ENCODE assay signal across 8 cellular contexts in genomic region chr20:59955131-59955796, GRCh38. TPM values are rescaled to one million over a fixed set of nuclear protein-coding genes. Genes with fewer than 3 reads are reported as not detected.
A peak's percentile ranks its signal among the peaks of the same experiment; 100 is the strongest.
DNase-seq lines count a peak whose midpoint lies in the region; ATAC-seq, FAIRE-seq and TF ChIP-seq lines count a peak whose summit lies in the region.

No MANE protein-coding gene starts in this region.

- H3K4me1 Mint-ChIP-seq in CD8-positive, alpha-beta T cell (ENCODE audit: low read depth): no peaks in the 10 kb centered on the region

- dilution Hi-C loops in IMR-90 (cut with HindIII; ENCODE audit: low sequenced_read_pairs, unreplicated experiment): no loop called here

- no peaks in the 10 kb centered on the region for H3K27me3 Mint-ChIP-seq in CD8-positive, alpha-beta T cell (ENCODE audit: low read depth)

- no peaks in the 10 kb centered on the region for H3K79me1 ChIP-seq in IMR-90 (ENCODE audit: low read depth in 1 of 2, low read length in 2 of 2)

- DNase-seq in Caki2 (ENCODE audit: low read depth) (peak; percentile 45), IMR-90 (no peak), SK-MEL-5 (ENCODE audit: low read depth, low spot score) (peak; percentile 36), left lung (no peak), foreskin melanocyte (no peak), GM19239 (ENCODE audit: insufficient read length, low spot score) (no peak)
- DNase-seq in CD8-positive, alpha-beta T cell: no peak

- H3K4me1 ChIP-seq in IMR-90 (ENCODE audit: control insufficient read depth, insufficient read depth, low read length) (no peaks in the 10 kb centered on the region), left lung (no peaks in the 10 kb centered on the region)
- H3K4me1 ChIP-seq in CD8-positive, alpha-beta T cell (ENCODE audit: insufficient read depth, low read length): no peaks in the 10 kb centered on the region

- no peaks in the 10 kb centered on the region for H4K20me1 ChIP-seq in IMR-90 (ENCODE audit: insufficient read depth, low read length)

- H2AFZ ChIP-seq in IMR-90 (replicated peaks; ENCODE audit: low read length, poor library complexity): no peak overlapping the region

- H2AK5ac ChIP-seq in IMR-90 (ENCODE audit: low read depth, low read length): no peak overlapping the region

- H3K36me3 Mint-ChIP-seq in CD8-positive, alpha-beta T cell: peaks cover 31% of the 10 kb centered on the region

- POLR2A ChIA-PET in IMR-90 (lab: Charles Lee; ENCODE audit: unreplicated experiment): no interaction called here
- POLR2A ChIA-PET in CD8-positive, alpha-beta T cell (lab: Charles Lee): interaction anchor here (2.0 kb wide), 1 partner anchor 15 kb away, joined by 14 read pairs; the partner anchor contains the start of genes FAM217B and PPP1R3D

- no peak overlapping the region for H3K14ac ChIP-seq in IMR-90 (replicated peaks; ENCODE audit: low read depth, low read length)

- ATAC-seq in IMR-90 (ENCODE audit: low read depth) (peak; percentile 67), left lung (peak; percentile 55)
- no peak for ATAC-seq in activated CD4-positive, CD25-positive, alpha-beta regulatory T cell treated with anti-CD3 and anti-CD28 coated beads, Interleukin-2, amount 50 U/mL, for 24 hours
- ATAC-seq in CD8-positive, alpha-beta T cell: no peak

- H3K4me2 ChIP-seq in IMR-90 (ENCODE audit: low read depth, low read length): no peak overlapping the region

- no peaks in the 10 kb centered on the region for H3K9me1 ChIP-seq in IMR-90 (ENCODE audit: insufficient read depth, low read length)

- no peak overlapping the region for H3K27ac Mint-ChIP-seq in CD8-positive, alpha-beta T cell

- intact Hi-C loops in IMR-90 (cut with micrococcal nuclease): no loop called here
- intact Hi-C loops in left lung (cut with DNase I): no loop called here
- intact Hi-C loops in CD8-positive, alpha-beta T cell (cut with DNase I, micrococcal nuclease): loop anchor here in 1 of 2 experiments (10.0 kb wide), 1 partner anchor 1310 kb away; no protein-coding TSS in a partner anchor

- no TSS peak for BruUV-seq in IMR-90 (replicated peaks; lab: Mats Ljungman, UMichigan)

- peak; percentile 17; the same call in 1 of the 2 replicates for TF ChIP-seq CTCF in IMR-90 (conservative IDR thresholded peaks at IDR 0.05; ENCODE audit: low read depth, low read length)
- TF ChIP-seq CTCF in left lung (IDR thresholded peaks at IDR 0.05): no peak
- no peak for TF ChIP-seq CTCF in CD8-positive, alpha-beta T cell (IDR thresholded peaks at IDR 0.05)

- no peak overlapping the region for H4K91ac ChIP-seq in IMR-90 (ENCODE audit: insufficient read depth, low read depth, low read length)

- no peak for TF ChIP-seq POLR2A in IMR-90 (IDR thresholded peaks at IDR 0.05; ENCODE audit: low read depth, low read length)

- no peak overlapping the region for H3K56ac ChIP-seq in IMR-90 (ENCODE audit: extremely low read depth, insufficient read depth, low read length)

- H4K5ac ChIP-seq in IMR-90 (ENCODE audit: low read depth, low read length): no peak overlapping the region

- no peak overlapping the region for H4K8ac ChIP-seq in IMR-90 (ENCODE audit: low read depth in 2 of 2, low read length in 2 of 2)

- no peak overlapping the region for H2BK5ac ChIP-seq in IMR-90 (ENCODE audit: low read depth, low read length, poor library complexity, severe bottlenecking)

- H2BK20ac ChIP-seq in IMR-90 (ENCODE audit: low read depth, low read length): no peak overlapping the region

- H2AK9ac ChIP-seq in IMR-90 (replicated peaks; ENCODE audit: low read depth, low read length, poor library complexity): no peak overlapping the region

- H3K4me3 Mint-ChIP-seq in CD8-positive, alpha-beta T cell: no peak overlapping the region

- H2BK120ac ChIP-seq in IMR-90 (ENCODE audit: low read depth, low read length): no peak overlapping the region

- CTCF ChIA-PET in IMR-90 (lab: Yijun Ruan, JAX): interaction anchor here (1.0 to 1.8 kb wide), 2 partner anchors 18 to 172 kb away, joined by 3 to 7 read pairs; no protein-coding TSS in a partner anchor
- CTCF ChIA-PET in CD8-positive, alpha-beta T cell (lab: Charles Lee): interaction anchor here (1.2 to 1.6 kb wide), 2 partner anchors 21 to 308 kb away, joined by 3 read pairs; partner anchors contain the start of gene SYCP2

- H3K36me3 ChIP-seq in IMR-90 (ENCODE audit: control insufficient read depth, insufficient read depth, low read length) (no peaks in the 10 kb centered on the region), left lung (peaks cover 0 to 6% of the 10 kb centered on the region in 2 donors)
- H3K36me3 ChIP-seq in CD8-positive, alpha-beta T cell (ENCODE audit: insufficient read depth, low read length): no peaks in the 10 kb centered on the region

- no peak for TF ChIP-seq RAD21 in IMR-90 (IDR thresholded peaks at IDR 0.05; ENCODE audit: low read length)

- H3K9ac ChIP-seq in IMR-90 (ENCODE audit: low read depth, low read length): no peak overlapping the region

- no peak for FAIRE-seq in GM19239 (lab: Jason Lieb, UNC)

- no peak overlapping the region for H3K4ac ChIP-seq in IMR-90 (ENCODE audit: low read depth, low read length)

- H3K27me3 ChIP-seq in IMR-90 (ENCODE audit: control insufficient read depth, insufficient read depth, low read length) (peaks cover 8% of the 10 kb centered on the region), left lung (no peaks in the 10 kb centered on the region)
- no peaks in the 10 kb centered on the region for H3K27me3 ChIP-seq in CD8-positive, alpha-beta T cell (ENCODE audit: insufficient read depth, low read length)

- no peaks in the 10 kb centered on the region for H3K9me3 ChIP-seq in IMR-90 (ENCODE audit: control insufficient read depth, insufficient read depth, low read length)
- H3K9me3 ChIP-seq in left lung: no peaks in the 10 kb centered on the region
- H3K9me3 ChIP-seq in CD8-positive, alpha-beta T cell (ENCODE audit: low read length): no peaks in the 10 kb centered on the region

- no peaks in the 10 kb centered on the region for H3K9me3 Mint-ChIP-seq in CD8-positive, alpha-beta T cell

- in situ Hi-C loops in Caki2 (cut with HindIII; ENCODE audit: low pct_unique_long_range_greater_than_20kb, low sequenced_read_pairs): no loop called here
- in situ Hi-C loops in IMR-90 (cut with MboI; ENCODE audit: low sequenced_read_pairs): no loop called here
- in situ Hi-C loops in SK-MEL-5 (cut with HindIII; ENCODE audit: low pct_unique_long_range_greater_than_20kb, low sequenced_read_pairs): no loop called here

- H2BK15ac ChIP-seq in IMR-90 (ENCODE audit: low read depth, low read length): no peak overlapping the region

- H3K4me3 ChIP-seq in IMR-90 (ENCODE audit: insufficient read depth, low read depth, low read length) (no peak overlapping the region), left lung (no peak overlapping the region)
- H3K4me3 ChIP-seq in CD8-positive, alpha-beta T cell (ENCODE audit: low read depth, low read length): no peak overlapping the region

- no CpG with 5 or more reads among the region's 8 CpGs for WGBS in IMR-90 (ENCODE audit: extremely low coverage in 2 of 2, insufficient read length in 1 of 2), 2 experiments

- no peak overlapping the region for H3K18ac ChIP-seq in IMR-90 (ENCODE audit: low read depth, low read length)

- no peak overlapping the region for H3K23ac ChIP-seq in IMR-90 (ENCODE audit: low read depth, low read length)

- H3K27ac ChIP-seq in IMR-90 (ENCODE audit: insufficient read depth, low read length) (no peak overlapping the region), left lung (no peak overlapping the region)
- no peak overlapping the region for H3K27ac ChIP-seq in CD8-positive, alpha-beta T cell (ENCODE audit: low read depth, low read length)

RNA-seq across cellular contexts. Expression of gene CDH26, which starts 3.0 kb away (rescaled TPM):
- 0.44 and 0.55 TPM in 2 replicates for total RNA-seq in Caki2 (2014; rRNA removed; shearing (Covaris generic); ENCODE audit: low replicate concordance)
- not detected in 2 replicates for total RNA-seq in IMR-90 (2012; rRNA removed)
- not detected in 2 replicates for polyA plus RNA-seq in IMR-90 (2012; rRNA removed)
- not detected in 2 replicates for polyA plus RNA-seq in IMR-90 (2012; cell fraction: cytosol; rRNA removed)
- 0.16 and 0.28 TPM in 2 replicates for polyA plus RNA-seq in IMR-90 (2012; cell fraction: nucleus; rRNA removed; ENCODE audit: low replicate concordance)
- 0.27 and 0.45 TPM in 2 replicates for total RNA-seq in SK-MEL-5 (2014; rRNA removed; shearing (Covaris generic))
- 0.10 TPM in 1 of 2 replicates, not detected in the other for polyA plus RNA-seq in SK-MEL-5 (2015; cell fraction: cytosol; rRNA removed)
- 4.4 and 9.8 TPM in 2 replicates for polyA plus RNA-seq in SK-MEL-5 (2015; cell fraction: nucleus; rRNA removed)
- 1 to 10 TPM; 6.0 to 7.3 TPM for total RNA-seq in left lung
- 1 to 10 TPM in 1 of 2 experiments, under 1 TPM in 1; 0.94 to 1.1 TPM for total RNA-seq in CD8-positive, alpha-beta T cell

RNA-seq across cellular contexts. Expression of gene FAM217B, which starts 15.1 kb away (rescaled TPM):
- 10.4 and 11.8 TPM in 2 replicates for total RNA-seq in Caki2 (2014; rRNA removed; shearing (Covaris generic); ENCODE audit: low replicate concordance)
- total RNA-seq in IMR-90 (2012; rRNA removed): 3.0 and 3.9 TPM in 2 replicates
- 3.3 and 3.9 TPM in 2 replicates for polyA plus RNA-seq in IMR-90 (2012; rRNA removed)
- polyA plus RNA-seq in IMR-90 (2012; cell fraction: cytosol; rRNA removed): 0.86 and 1.9 TPM in 2 replicates
- 1.1 and 5.9 TPM in 2 replicates for polyA plus RNA-seq in IMR-90 (2012; cell fraction: nucleus; rRNA removed; ENCODE audit: low replicate concordance)
- total RNA-seq in SK-MEL-5 (2014; rRNA removed; shearing (Covaris generic)): 11.8 and 12.1 TPM in 2 replicates
- polyA plus RNA-seq in SK-MEL-5 (2015; cell fraction: cytosol; rRNA removed): 17.2 and 20.4 TPM in 2 replicates
- 18.7 and 21.0 TPM in 2 replicates for polyA plus RNA-seq in SK-MEL-5 (2015; cell fraction: nucleus; rRNA removed)
- 10 to 100 TPM; 15.6 to 20.1 TPM for total RNA-seq in left lung
- total RNA-seq in CD8-positive, alpha-beta T cell: 10 to 100 TPM; 10.1 to 13.5 TPM

RNA-seq across cellular contexts. Expression of gene PPP1R3D, which starts 15.2 kb away (rescaled TPM):
- total RNA-seq in Caki2 (2014; rRNA removed; shearing (Covaris generic); ENCODE audit: low replicate concordance): 12.1 and 12.7 TPM in 2 replicates
- total RNA-seq in IMR-90 (2012; rRNA removed): 2.7 and 4.7 TPM in 2 replicates
- polyA plus RNA-seq in IMR-90 (2012; rRNA removed): 1.6 and 1.7 TPM in 2 replicates
- polyA plus RNA-seq in IMR-90 (2012; cell fraction: cytosol; rRNA removed): 0.57 and 1.7 TPM in 2 replicates
- 1.1 and 1.7 TPM in 2 replicates for polyA plus RNA-seq in IMR-90 (2012; cell fraction: nucleus; rRNA removed; ENCODE audit: low replicate concordance)
- total RNA-seq in SK-MEL-5 (2014; rRNA removed; shearing (Covaris generic)): 10.1 and 12.2 TPM in 2 replicates
- 8.8 and 10.6 TPM in 2 replicates for polyA plus RNA-seq in SK-MEL-5 (2015; cell fraction: cytosol; rRNA removed)
- 9.5 and 10.8 TPM in 2 replicates for polyA plus RNA-seq in SK-MEL-5 (2015; cell fraction: nucleus; rRNA removed)
- total RNA-seq in left lung: 10 to 100 TPM in 1 of 2 donors, 1 to 10 TPM in 1; 7.3 to 13.4 TPM
- total RNA-seq in CD8-positive, alpha-beta T cell: 1 to 10 TPM; 3.9 to 4.5 TPM

RNA-seq across cellular contexts. Expression of gene SYCP2, which starts 21.8 kb away (rescaled TPM):
- total RNA-seq in Caki2 (2014; rRNA removed; shearing (Covaris generic); ENCODE audit: low replicate concordance): 16.7 and 23.6 TPM in 2 replicates
- total RNA-seq in IMR-90 (2012; rRNA removed) (0.18 and 0.56 TPM in 2 replicates), left lung (1 to 10 TPM; 1.8 to 7.0 TPM)
- polyA plus RNA-seq in IMR-90 (2012; rRNA removed): 0.22 and 0.31 TPM in 2 replicates
- polyA plus RNA-seq in IMR-90 (2012; cell fraction: cytosol; rRNA removed): not detected in 2 replicates
- 0.15 and 1.3 TPM in 2 replicates for polyA plus RNA-seq in IMR-90 (2012; cell fraction: nucleus; rRNA removed; ENCODE audit: low replicate concordance)
- total RNA-seq in SK-MEL-5 (2014; rRNA removed; shearing (Covaris generic)): 3.9 and 4.9 TPM in 2 replicates
- polyA plus RNA-seq in SK-MEL-5 (2015; cell fraction: cytosol; rRNA removed): 1.2 and 1.9 TPM in 2 replicates
- polyA plus RNA-seq in SK-MEL-5 (2015; cell fraction: nucleus; rRNA removed): 37.9 and 47.5 TPM in 2 replicates
- total RNA-seq in CD8-positive, alpha-beta T cell: 1 to 10 TPM; 2.4 TPM

Comparison
In these comparisons a context has a peak if more than half of its experiments do, and no peak if none do; other contexts are left out.
1. DNase-seq: peak in Caki2 (single experiment) and SK-MEL-5 (single experiment); none in IMR-90 (single experiment), left lung (0 of 2), foreskin melanocyte (single experiment), GM19239 (single experiment) and CD8-positive, alpha-beta T cell (0 of 7).
2. ATAC-seq: peak in IMR-90 (single experiment) and left lung (single experiment); none in activated CD4-positive, CD25-positive, alpha-beta regulatory T cell treated with anti-CD3 and anti-CD28 coated beads, Interleukin-2, amount 50 U/mL, for 24 hours (0 of 2) and CD8-positive, alpha-beta T cell (single experiment).